In the genomic region with DNA sequence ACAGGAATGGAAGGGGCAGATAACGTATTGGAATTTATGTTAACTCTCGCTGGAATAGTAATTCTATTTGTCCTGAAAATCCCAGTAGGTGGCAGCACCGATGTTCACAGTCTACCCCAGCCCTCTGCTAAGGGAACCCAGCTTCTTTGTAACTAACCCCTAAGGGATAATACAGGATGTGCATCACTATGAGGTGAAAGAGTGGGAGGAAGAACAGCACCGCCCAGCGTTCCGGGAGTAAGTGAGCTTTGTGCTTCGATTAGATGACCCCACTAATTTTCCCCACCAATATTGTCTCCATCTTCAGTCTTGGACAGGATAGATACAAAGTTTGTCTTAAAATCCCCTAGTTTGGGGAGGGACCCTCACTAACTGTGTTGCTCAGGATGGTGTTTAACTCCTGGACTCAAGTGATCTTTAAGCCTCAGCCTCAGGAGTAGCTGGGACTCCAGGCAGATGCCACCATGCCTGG, we compare ENCODE assay signal across 8 cellular contexts. TPM values are rescaled to one million over a fixed set of nuclear protein-coding genes. Genes with fewer than 3 reads are reported as not detected.
DNase-seq lines count a peak whose midpoint lies in the region; ATAC-seq and TF ChIP-seq lines count a peak whose summit lies in the region.

No MANE protein-coding gene starts in this region.

- intact Hi-C loops in mammary epithelial cell (cut with micrococcal nuclease): loop anchor here (1.0 to 5.0 kb wide), 4 partner anchors 62 to 145 kb away; no protein-coding TSS in a partner anchor

- no peaks in the 10 kb centered on the region for H3K9me3 ChIP-seq in mammary epithelial cell (replicated peaks; ENCODE audit: insufficient read depth, low read length)

- peaks cover 7% of the 10 kb centered on the region for H3K36me3 ChIP-seq in mammary epithelial cell (ENCODE audit: insufficient read depth, low read length)

- dilution Hi-C loops in mammary epithelial cell (cut with HindIII; ENCODE audit: low sequenced_read_pairs): loop anchor here (5.0 kb wide), 1 partner anchor 71 kb away; no protein-coding TSS in a partner anchor

- ATAC-seq in HG02885 (IDR thresholded peaks at IDR 0.05; ENCODE audit: poor library complexity, unreplicated experiment): peak; percentile 83

- peak overlapping the region; percentile 55 for H3K9ac ChIP-seq in mammary epithelial cell (ENCODE audit: insufficient read depth, low read length)

- peak overlapping the region; percentile 75 for H3K4me2 ChIP-seq in mammary epithelial cell (ENCODE audit: insufficient read depth, low read depth, low read length)

- WGBS in mammary epithelial cell (ENCODE audit: low coverage, missing lambda C conversion rate): 8% methylated on average over 7 of the region's 7 CpGs

- no TSS peak for BruUV-seq in mammary epithelial cell (replicated peaks; lab: Mats Ljungman, UMichigan)

- peak overlapping the region; percentile 33 to 66 (median 64) for H3K4me3 ChIP-seq in mammary epithelial cell (replicated peaks in 1 of 3; ENCODE audit: insufficient read depth in 1 of 3, low read depth in 2 of 3, low read length in 3 of 3)

- in situ Hi-C loops in mammary epithelial cell (cut with MboI; ENCODE audit: low sequenced_read_pairs in 2 of 2): loop anchor here in 1 of 2 donors (5.0 to 10.0 kb wide), 2 partner anchors 64 to 68 kb away; no protein-coding TSS in a partner anchor

- CTCF ChIA-PET in mammary epithelial cell (lab: Charles Lee; ENCODE audit: low non-redundant PET): interaction anchor here (0.5 to 1.1 kb wide), 8 partner anchors 22 to 145 kb away, joined by 3 to 17 read pairs (median 7); no protein-coding TSS in a partner anchor

- no peaks in the 10 kb centered on the region for H4K20me1 ChIP-seq in mammary epithelial cell (ENCODE audit: insufficient read depth, low read length)

- TF ChIP-seq CTCF in mammary epithelial cell (conservative IDR thresholded peaks at IDR 0.05 in 1 of 2, IDR thresholded peaks at IDR 0.05 in 1 of 2; ENCODE audit: extremely low read depth in 1 of 2, insufficient read depth in 1 of 2, low read depth in 1 of 2, low read length in 2 of 2): peak; percentile 76 to 77

- peak overlapping the region; percentile 62 for H3K27ac ChIP-seq in mammary epithelial cell (ENCODE audit: insufficient read depth, low read depth, low read length)

- peaks cover 26% of the 10 kb centered on the region for H3K79me2 ChIP-seq in mammary epithelial cell (ENCODE audit: insufficient read depth, low read length)

- peak overlapping the region; percentile 70 for H2AFZ ChIP-seq in mammary epithelial cell (ENCODE audit: low read depth, low read length)

- peaks cover 22% of the 10 kb centered on the region for H3K4me1 ChIP-seq in mammary epithelial cell (ENCODE audit: insufficient read depth, low read length)

- no peaks in the 10 kb centered on the region for H3K27me3 ChIP-seq in mammary epithelial cell (ENCODE audit: insufficient read depth, low read length)

- DNase-seq in NCI-H2196 (lab: John Stamatoyannopoulos, UW; ENCODE audit: unreplicated experiment): peak; percentile 30
- no peak for DNase-seq in NCI-H2196 treated with DMSO at 0.1 percent for 48 hours (lab: John Stamatoyannopoulos, UW; ENCODE audit: unreplicated experiment)
- DNase-seq in NCI-H1694 treated with DMSO at 0.1 percent for 48 hours (lab: John Stamatoyannopoulos, UW): peak; percentile 40
- DNase-seq in UCSD-AML1 (lab: John Stamatoyannopoulos, UW; ENCODE audit: unreplicated experiment): peak; percentile 71
- DNase-seq in mammary epithelial cell: peak; percentile 85
- peak; percentile 81 for DNase-seq in inferior parietal cortex (ENCODE audit: extremely low spot score)
- peak; percentile 88 for DNase-seq in smooth muscle cell of the brain vasculature (ENCODE audit: low read depth, low spot score)

RNA-seq across cellular contexts. Expression of a gene that starts 2.7 kb away (rescaled TPM):
- total RNA-seq in mammary epithelial cell: 10 to 100 TPM in 1 of 2 donors, 1 to 10 TPM in 1; 5.6 to 12.5 TPM
- polyA plus RNA-seq in mammary epithelial cell: 36.6 TPM
- 113 TPM for polyA minus RNA-seq in mammary epithelial cell
